In the genomic region with DNA sequence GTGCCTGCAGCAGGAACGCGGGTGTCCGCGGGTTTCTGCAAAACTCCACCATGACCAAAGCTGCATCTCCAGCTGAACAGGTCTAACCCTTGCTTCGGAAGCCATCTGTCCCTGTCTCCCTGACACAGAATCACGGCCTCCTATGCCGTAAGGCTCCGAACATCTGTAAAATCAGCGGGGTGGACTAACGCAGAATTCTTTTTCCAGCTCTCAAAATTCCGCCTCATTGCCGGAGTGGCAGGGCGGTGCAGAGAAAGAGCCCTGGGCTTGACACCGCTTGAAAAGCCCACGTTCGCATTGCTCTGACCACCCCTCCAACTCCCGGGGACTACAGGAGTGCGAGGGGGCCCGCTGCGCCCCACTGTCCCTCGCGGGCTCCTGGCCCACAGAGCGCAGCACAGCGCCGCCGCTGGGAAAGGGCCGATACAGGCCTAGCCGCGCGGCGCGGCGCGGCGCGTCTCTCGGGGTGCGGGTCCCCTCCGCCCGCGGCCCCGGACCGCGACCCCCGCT, we compare ENCODE assay signal across 8 cellular contexts. TPM values are rescaled to one million over a fixed set of nuclear protein-coding genes. Genes with fewer than 3 reads are reported as not detected.
DNase-seq lines count a peak whose midpoint lies in the region; ATAC-seq, FAIRE-seq and TF ChIP-seq lines count a peak whose summit lies in the region.

No MANE protein-coding gene starts in this region.

- TF ChIP-seq POLR2A in stomach (IDR thresholded peaks at IDR 0.05), result no peak

- peak overlapping the region; percentile 79 to 89 (median 86) for H3K27ac ChIP-seq in stomach

- DNase-seq in CD14-positive monocyte (ENCODE audit: low spot score) (no peak), NOMO-1 treated with dmso at 0.1 percent for 144 hours (lab: John Stamatoyannopoulos, UW; ENCODE audit: unreplicated experiment) (peak; percentile 38), bronchial epithelial cell (ENCODE audit: low read depth) (no peak), left colon (peak; percentile 50 to 76), stomach (peak; percentile 61), AG08395 (ENCODE audit: low spot score) (no peak)

- peaks cover 8 to 24% (median 17%) of the 10 kb centered on the region in 3 donors for H3K27me3 Mint-ChIP-seq in CD14-positive monocyte (ENCODE audit: low read depth in 3 of 3)

- H3K27me3 ChIP-seq in bronchial epithelial cell (ENCODE audit: control insufficient read depth, insufficient read depth, low read length) (no peaks in the 10 kb centered on the region), stomach (no peaks in the 10 kb centered on the region)

- TF ChIP-seq CTCF in CD14-positive monocyte (IDR thresholded peaks at IDR 0.05) (peak; percentile 60), bronchial epithelial cell (IDR thresholded peaks at IDR 0.05; ENCODE audit: insufficient read depth, low read length, severe bottlenecking) (peak; percentile 75), stomach (IDR thresholded peaks at IDR 0.05) (peak in 2 of 7 experiments; percentile 21 to 41)

- no peak for FAIRE-seq in bronchial epithelial cell (lab: Jason Lieb, UNC)

- H3K4me3 Mint-ChIP-seq in CD14-positive monocyte, result peak overlapping the region; percentile 91 to 92

- 0 to 1% (median 0%) methylated on average over 16 to 45 of the region's 45 CpGs for WGBS in stomach, 5 donors

- H3K36me3 ChIP-seq in bronchial epithelial cell (ENCODE audit: control insufficient read depth, insufficient read depth, low read length), result no peaks in the 10 kb centered on the region
- no peaks in the 10 kb centered on the region for H3K36me3 ChIP-seq in stomach

- intact Hi-C loops in CD14-positive monocyte (cut with micrococcal nuclease) (loop anchor here in 1 of 2 donors (2.0 to 5.0 kb wide), 3 partner anchors 15 to 92 kb away; no protein-coding TSS in a partner anchor), left colon (cut with DNase I, micrococcal nuclease) (no loop called here), stomach (cut with DNase I; ENCODE audit: low total_unique reads) (no loop called here)

- no peaks in the 10 kb centered on the region for H3K9me3 ChIP-seq in stomach

- ATAC-seq in GM18517 (IDR thresholded peaks at IDR 0.05; ENCODE audit: unreplicated experiment) (peak; percentile 44), HG02943 (IDR thresholded peaks at IDR 0.05; ENCODE audit: low read depth, unreplicated experiment) (peak; percentile 42), left colon (peak; percentile 81)

- H3K4me3 ChIP-seq in bronchial epithelial cell (ENCODE audit: low read depth, low read length), result peak overlapping the region; percentile 77
- peak overlapping the region; percentile 65 to 75 (median 70) for H3K4me3 ChIP-seq in stomach

- H3K9me3 Mint-ChIP-seq in CD14-positive monocyte, result peaks cover 0 to 4% (median 0%) of the 10 kb centered on the region in 7 donors

- H3K27ac Mint-ChIP-seq in CD14-positive monocyte, result peak overlapping the region; percentile 70 to 87 (median 82)

- H3K4me1 Mint-ChIP-seq in CD14-positive monocyte, result peaks cover 45% of the 10 kb centered on the region

- peaks cover 26 to 54% (median 43%) of the 10 kb centered on the region in 4 donors for H3K4me1 ChIP-seq in stomach

- peaks cover 4 to 10% of the 10 kb centered on the region in 2 donors for H3K36me3 Mint-ChIP-seq in CD14-positive monocyte

- no peak for TF ChIP-seq EP300 in stomach (IDR thresholded peaks at IDR 0.05)

RNA-seq across cellular contexts. Expression of gene DNMBP, which starts 0.4 kb away (rescaled TPM):
- 1 to 10 TPM in 1 of 2 donors, under 1 TPM in 1; 0.83 to 1.2 TPM for polyA plus RNA-seq in CD14-positive monocyte
- 4.0 and 5.0 TPM in 2 replicates for total RNA-seq in bronchial epithelial cell
- 10 to 100 TPM; 43.6 to 53.4 TPM for total RNA-seq in left colon
- total RNA-seq in stomach, result 10 to 100 TPM; 13.0 to 44.6 (median 39.7) TPM
- 10 to 100 TPM in 2 of 3 donors, 1 to 10 TPM in 1; 8.5 to 38.2 (median 11.1) TPM for polyA plus RNA-seq in stomach

Comparison
In these comparisons a context has a peak if more than half of its experiments do, and no peak if none do; other contexts are left out.
1. DNase-seq: peak in NOMO-1 treated with dmso at 0.1 percent for 144 hours (single experiment), left colon (2 of 2) and stomach (single experiment); none in CD14-positive monocyte (single experiment), bronchial epithelial cell (single experiment) and AG08395 (single experiment).
2. Peak in every context shown above with its lines, with median percentiles within 50 percentile points of each other: ATAC-seq.